In genomic region chr3:190076601-190077444, GRCh38 we compare ENCODE assay signal across 9 cellular contexts. TPM values are rescaled to one million over a fixed set of nuclear protein-coding genes. Genes with fewer than 3 reads are reported as not detected.
DNase-seq lines count a peak whose midpoint lies in the region; ATAC-seq and TF ChIP-seq lines count a peak whose summit lies in the region.
"Had no signal": no experiment of that assay in that cellular context is flagged by ENCODE, and none has a peak within 500 bp of the region (broad histone marks: within the 10 kb centered on the region; RNA-seq: fewer than 3 reads in every experiment).

No MANE protein-coding gene starts in this region.

- H3K27ac Mint-ChIP-seq in mesothelial cell of epicardium, result peak overlapping the region; percentile 88
- H3K27ac Mint-ChIP-seq in activated CD4-positive, alpha-beta memory T cell treated with anti-CD3 and anti-CD28 coated beads, Interleukin-2, amount 10 ng/mL, durations not matched to agents 7 days and 5 days, result no peak overlapping the region

- H3K79me2 ChIP-seq in OCI-LY7 (ENCODE audit: insufficient read depth, low read depth, low read length), result no peaks in the 10 kb centered on the region

- no peak overlapping the region for H2AFZ ChIP-seq in OCI-LY7 (ENCODE audit: low read length)

- TF ChIP-seq RAD21 in Ishikawa (IDR thresholded peaks at IDR 0.05; ENCODE audit: low read depth), result peak; percentile 15; the same call in 1 of the 2 replicates

- no peak overlapping the region for H3K4me3 Mint-ChIP-seq in mesothelial cell of epicardium
- no peak overlapping the region for H3K4me3 Mint-ChIP-seq in activated CD4-positive, alpha-beta memory T cell treated with anti-CD3 and anti-CD28 coated beads, Interleukin-2, amount 10 ng/mL, durations not matched to agents 7 days and 5 days

- H3K27me3 Mint-ChIP-seq in mesothelial cell of epicardium (ENCODE audit: low read depth), result no peaks in the 10 kb centered on the region
- peaks cover 11% of the 10 kb centered on the region for H3K27me3 Mint-ChIP-seq in activated CD4-positive, alpha-beta memory T cell treated with anti-CD3 and anti-CD28 coated beads, Interleukin-2, amount 10 ng/mL, durations not matched to agents 7 days and 5 days

- H3K36me3 ChIP-seq in A673 (ENCODE audit: insufficient read depth, low read length, poor library complexity, severe bottlenecking) (no peaks in the 10 kb centered on the region), OCI-LY7 (ENCODE audit: insufficient read depth, low read length) (no peaks in the 10 kb centered on the region)

- H3K4me3 ChIP-seq in A673 (ENCODE audit: low read depth, low read length, poor library complexity, severe bottlenecking), result no peak overlapping the region
- H3K4me3 ChIP-seq in OCI-LY7 (ENCODE audit: low read depth, low read length, poor library complexity, severe bottlenecking), result no peak overlapping the region

- H4K20me1 ChIP-seq in OCI-LY7 (ENCODE audit: insufficient read depth, low read length), result no peaks in the 10 kb centered on the region

- TF ChIP-seq EP300 in Ishikawa (IDR thresholded peaks at IDR 0.05; ENCODE audit: borderline replicate concordance), result peak; percentile 76; the same call in 1 of the 2 replicates

- H3K4me2 ChIP-seq in OCI-LY7 (ENCODE audit: low read length), result no peak overlapping the region

- no peaks in the 10 kb centered on the region for H3K9me3 ChIP-seq in A673 (ENCODE audit: low read depth, low read length, poor library complexity, severe bottlenecking)
- H3K9me3 ChIP-seq in OCI-LY7 (ENCODE audit: low read length), result no peaks in the 10 kb centered on the region

- intact Hi-C loops in A673 (cut with micrococcal nuclease; ENCODE audit: unreplicated experiment) (no loop called here), OCI-LY7 (cut with micrococcal nuclease; ENCODE audit: unreplicated experiment) (no loop called here)

- POLR2A ChIA-PET in A673 (lab: Charles Lee; ENCODE audit: low non-redundant PET) (no interaction called here), OCI-LY7 (lab: Charles Lee) (no interaction called here)
- POLR2A ChIA-PET in activated CD4-positive, alpha-beta memory T cell treated with anti-CD3 and anti-CD28 coated beads, Interleukin-2, amount 10 ng/mL, durations not matched to agents 7 days and 5 days (lab: Charles Lee), result no interaction called here

- H3K9me2 ChIP-seq in OCI-LY7 (ENCODE audit: insufficient read depth, low read length), result no peaks in the 10 kb centered on the region

- DNase-seq in A673 (ENCODE audit: low spot score), result peak; percentile 72
- DNase-seq in dermis blood vessel endothelial cell, result peak; percentile 94
- peak in 1 of 2 experiments; percentile 52 for DNase-seq in mesothelial cell of epicardium (ENCODE audit: low spot score in 2 of 2, unreplicated experiment in 2 of 2)
- DNase-seq in OCI-LY7 (ENCODE audit: low spot score), result no peak
- DNase-seq in NCI-H146 treated with DMSO at 0.1 percent for 48 hours (lab: John Stamatoyannopoulos, UW; ENCODE audit: unreplicated experiment), result no peak
- DNase-seq in activated CD4-positive, alpha-beta memory T cell treated with anti-CD3 and anti-CD28 coated beads, Interleukin-2, amount 10 ng/mL, durations not matched to agents 7 days and 5 days, result no peak
- DNase-seq: effector CD4-positive, alpha-beta T cell had no signal

- H3K4me1 ChIP-seq in A673 (ENCODE audit: insufficient read depth, low read length, poor library complexity, severe bottlenecking) (peaks cover 10% of the 10 kb centered on the region), OCI-LY7 (ENCODE audit: insufficient read depth, low read length, poor library complexity, severe bottlenecking) (no peaks in the 10 kb centered on the region)

- H3K27ac ChIP-seq in A673 (ENCODE audit: low read depth, low read length, poor library complexity, severe bottlenecking), result no peak overlapping the region
- H3K27ac ChIP-seq in OCI-LY7 (ENCODE audit: low read depth, low read length, poor library complexity, severe bottlenecking), result no peak overlapping the region

- CTCF ChIA-PET in A673 (lab: Charles Lee), result no interaction called here
- CTCF ChIA-PET in OCI-LY7 (lab: Charles Lee; ENCODE audit: unreplicated experiment), result no interaction called here
- CTCF ChIA-PET in activated CD4-positive, alpha-beta memory T cell treated with anti-CD3 and anti-CD28 coated beads, Interleukin-2, amount 10 ng/mL, durations not matched to agents 7 days and 5 days (lab: Charles Lee), result no interaction called here

- no peaks in the 10 kb centered on the region for H3K36me3 Mint-ChIP-seq in mesothelial cell of epicardium
- no peaks in the 10 kb centered on the region for H3K36me3 Mint-ChIP-seq in activated CD4-positive, alpha-beta memory T cell treated with anti-CD3 and anti-CD28 coated beads, Interleukin-2, amount 10 ng/mL, durations not matched to agents 7 days and 5 days (ENCODE audit: low read depth)

- no peaks in the 10 kb centered on the region for H3K27me3 ChIP-seq in A673 (replicated peaks; ENCODE audit: insufficient read depth, low read depth, low read length, poor library complexity)

- H3K4me1 Mint-ChIP-seq in mesothelial cell of epicardium, result peaks cover 39% of the 10 kb centered on the region
- H3K4me1 Mint-ChIP-seq in activated CD4-positive, alpha-beta memory T cell treated with anti-CD3 and anti-CD28 coated beads, Interleukin-2, amount 10 ng/mL, durations not matched to agents 7 days and 5 days, result no peaks in the 10 kb centered on the region

- TF ChIP-seq CTCF in A673 (conservative IDR thresholded peaks at IDR 0.05; ENCODE audit: low read depth, low read length) (no peak), mesothelial cell of epicardium (IDR thresholded peaks at IDR 0.05; ENCODE audit: unreplicated experiment) (no peak), OCI-LY7 (conservative IDR thresholded peaks at IDR 0.05; ENCODE audit: low read length) (no peak)

- no TSS peak for BruUV-seq in A673 (replicated peaks; lab: Mats Ljungman, UMichigan)
- no TSS peak for BruUV-seq in OCI-LY7 (replicated peaks; lab: Mats Ljungman, UMichigan)

- no peak for ATAC-seq in GM18873 (IDR thresholded peaks at IDR 0.05; ENCODE audit: low FRiP score, unreplicated experiment)

- H3K9me3 Mint-ChIP-seq in mesothelial cell of epicardium, result no peaks in the 10 kb centered on the region
- H3K9me3 Mint-ChIP-seq in activated CD4-positive, alpha-beta memory T cell treated with anti-CD3 and anti-CD28 coated beads, Interleukin-2, amount 10 ng/mL, durations not matched to agents 7 days and 5 days, result no peaks in the 10 kb centered on the region

TF ChIP-seq in Ishikawa, 13 proteins besides CTCF, POLR2A, EP300 and RAD21:
- no peak for TF ChIP-seq CREB1 (IDR thresholded peaks at IDR 0.05; ENCODE audit: low read depth)
- TF ChIP-seq YY1 (IDR thresholded peaks at IDR 0.05; ENCODE audit: low read depth), result peak; percentile 64; the same call in 1 of the 2 replicates
- TF ChIP-seq TCF12 (IDR thresholded peaks at IDR 0.05; ENCODE audit: low read depth), result peak; percentile 71
- peak; percentile 34; the same call in 1 of the 2 replicates for TF ChIP-seq MAX (IDR thresholded peaks at IDR 0.05)
- TF ChIP-seq, protein P1, sequence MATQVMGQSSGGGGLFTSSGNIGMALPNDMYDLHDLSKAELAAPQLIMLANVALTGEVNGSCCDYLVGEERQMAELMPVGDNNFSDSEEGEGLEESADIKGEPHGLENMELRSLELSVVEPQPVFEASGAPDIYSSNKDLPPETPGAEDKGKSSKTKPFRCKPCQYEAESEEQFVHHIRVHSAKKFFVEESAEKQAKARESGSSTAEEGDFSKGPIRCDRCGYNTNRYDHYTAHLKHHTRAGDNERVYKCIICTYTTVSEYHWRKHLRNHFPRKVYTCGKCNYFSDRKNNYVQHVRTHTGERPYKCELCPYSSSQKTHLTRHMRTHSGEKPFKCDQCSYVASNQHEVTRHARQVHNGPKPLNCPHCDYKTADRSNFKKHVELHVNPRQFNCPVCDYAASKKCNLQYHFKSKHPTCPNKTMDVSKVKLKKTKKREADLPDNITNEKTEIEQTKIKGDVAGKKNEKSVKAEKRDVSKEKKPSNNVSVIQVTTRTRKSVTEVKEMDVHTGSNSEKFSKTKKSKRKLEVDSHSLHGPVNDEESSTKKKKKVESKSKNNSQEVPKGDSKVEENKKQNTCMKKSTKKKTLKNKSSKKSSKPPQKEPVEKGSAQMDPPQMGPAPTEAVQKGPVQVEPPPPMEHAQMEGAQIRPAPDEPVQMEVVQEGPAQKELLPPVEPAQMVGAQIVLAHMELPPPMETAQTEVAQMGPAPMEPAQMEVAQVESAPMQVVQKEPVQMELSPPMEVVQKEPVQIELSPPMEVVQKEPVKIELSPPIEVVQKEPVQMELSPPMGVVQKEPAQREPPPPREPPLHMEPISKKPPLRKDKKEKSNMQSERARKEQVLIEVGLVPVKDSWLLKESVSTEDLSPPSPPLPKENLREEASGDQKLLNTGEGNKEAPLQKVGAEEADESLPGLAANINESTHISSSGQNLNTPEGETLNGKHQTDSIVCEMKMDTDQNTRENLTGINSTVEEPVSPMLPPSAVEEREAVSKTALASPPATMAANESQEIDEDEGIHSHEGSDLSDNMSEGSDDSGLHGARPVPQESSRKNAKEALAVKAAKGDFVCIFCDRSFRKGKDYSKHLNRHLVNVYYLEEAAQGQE (IDR thresholded peaks at IDR 0.05; ENCODE audit: low read depth), result no peak
- TF ChIP-seq, protein P2, sequence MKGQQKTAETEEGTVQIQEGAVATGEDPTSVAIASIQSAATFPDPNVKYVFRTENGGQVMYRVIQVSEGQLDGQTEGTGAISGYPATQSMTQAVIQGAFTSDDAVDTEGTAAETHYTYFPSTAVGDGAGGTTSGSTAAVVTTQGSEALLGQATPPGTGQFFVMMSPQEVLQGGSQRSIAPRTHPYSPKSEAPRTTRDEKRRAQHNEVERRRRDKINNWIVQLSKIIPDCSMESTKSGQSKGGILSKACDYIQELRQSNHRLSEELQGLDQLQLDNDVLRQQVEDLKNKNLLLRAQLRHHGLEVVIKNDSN (IDR thresholded peaks at IDR 0.05), result no peak
- 0 out of 2 replicates have a peak, but pooled peaks have one; percentile 26 for TF ChIP-seq FOXM1 (IDR thresholded peaks at IDR 0.05; ENCODE audit: borderline replicate concordance, low read depth)
- TF ChIP-seq CEBPB (IDR thresholded peaks at IDR 0.05), result no peak; the same call in 1 of the 2 replicates
- no peak; the same call in 1 of the 2 replicates for TF ChIP-seq NFIC (IDR thresholded peaks at IDR 0.05)
- no peak for TF ChIP-seq ZBTB7A (IDR thresholded peaks at IDR 0.05; ENCODE audit: low read depth)
- TF ChIP-seq EGR1 (IDR thresholded peaks at IDR 0.05), result no peak
- TF ChIP-seq TEAD4 (IDR thresholded peaks at IDR 0.05), result peak; percentile 99
- no peak for TF ChIP-seq TAF1 (IDR thresholded peaks at IDR 0.05; ENCODE audit: low read depth)

RNA-seq across cellular contexts. Expression of gene P3H2, which starts 43.9 kb away (rescaled TPM):
- total RNA-seq in A673 (2021) (19.6 and 21.7 TPM in 2 replicates), dermis blood vessel endothelial cell (13.1 and 18.5 TPM in 2 replicates), mesothelial cell of epicardium (14.8 to 17.2 TPM (median 15.8 TPM) in 3 replicates), OCI-LY7 (2022) (not detected in 2 replicates)
- not detected in 2 replicates for total RNA-seq in OCI-LY7 (2014; rRNA removed; shearing (Covaris generic))
- total RNA-seq in activated CD4-positive, alpha-beta memory T cell treated with anti-CD3 and anti-CD28 coated beads, Interleukin-2, amount 10 ng/mL, durations not matched to agents 7 days and 5 days, result not detected

Comparison
In these comparisons a context has a peak if more than half of its experiments do, and no peak if none do; other contexts are left out.
1. DNase-seq: peak in A673 (single experiment) and dermis blood vessel endothelial cell (single experiment); none in OCI-LY7 (single experiment), NCI-H146 treated with DMSO at 0.1 percent for 48 hours (single experiment) and activated CD4-positive, alpha-beta memory T cell treated with anti-CD3 and anti-CD28 coated beads, Interleukin-2, amount 10 ng/mL, durations not matched to agents 7 days and 5 days (single experiment).
2. RNA of gene P3H2, which starts 43.9 kb away (total RNA-seq): 19.6 to 21.7 TPM in A673, 14.8 to 17.2 TPM in mesothelial cell of epicardium and 13.1 to 18.5 TPM in dermis blood vessel endothelial cell; not detected in OCI-LY7 and not detected in activated CD4-positive, alpha-beta memory T cell treated with anti-CD3 and anti-CD28 coated beads, Interleukin-2, amount 10 ng/mL, durations not matched to agents 7 days and 5 days; every median in the first group is over 10 times any median in the second.